10 cellular contexts compared by ENCODE assay signal in the genomic region with DNA sequence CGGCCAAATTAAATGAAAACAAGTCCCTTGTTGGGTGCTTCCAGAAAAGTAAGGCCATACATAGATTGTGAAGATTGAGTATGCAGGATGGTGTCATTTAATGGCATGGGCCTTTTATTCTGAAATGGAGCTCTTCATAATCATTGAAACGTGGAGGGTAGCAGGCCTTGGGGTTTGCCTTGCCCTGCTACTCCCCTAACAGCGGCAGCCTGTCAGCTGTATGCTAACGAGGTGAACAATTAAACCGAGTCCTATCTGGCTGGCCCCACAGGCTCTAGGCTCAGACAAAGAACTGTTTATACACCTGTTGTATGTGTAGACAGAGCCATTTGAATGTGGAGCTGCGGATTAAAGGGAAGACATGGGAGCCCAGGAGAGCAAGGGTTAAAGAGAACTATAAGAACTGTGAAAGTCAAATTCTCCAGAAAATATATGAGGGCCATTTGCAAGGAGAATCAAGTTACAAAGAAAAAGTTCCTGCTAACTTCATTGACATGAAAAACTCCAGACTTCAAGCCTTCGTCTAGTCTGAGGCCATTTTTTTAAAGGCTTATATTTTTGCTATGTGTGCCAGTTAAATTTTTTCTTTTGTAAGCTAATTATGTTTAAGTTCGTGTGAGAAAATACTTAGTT.
DNase-seq lines count a peak whose midpoint lies in the region; ATAC-seq and TF ChIP-seq lines count a peak whose summit lies in the region.
"Had no signal": no experiment of that assay in that cellular context is flagged by ENCODE, and none has a peak within 500 bp of the region (broad histone marks: within the 10 kb centered on the region; RNA-seq: fewer than 3 reads in every experiment).

No MANE protein-coding gene starts in this region.

- peak; percentile 22 for DNase-seq in HT-29 (ENCODE audit: low spot score)
- DNase-seq in NCI-H2196 (lab: John Stamatoyannopoulos, UW; ENCODE audit: unreplicated experiment) = peak; percentile 78
- DNase-seq in colonic mucosa = peak; percentile 68
- DNase-seq in renal cortical epithelial cell (ENCODE audit: low read depth) = peak; percentile 37
- DNase-seq in activated naive CD4-positive, alpha-beta T cell treated with anti-CD3 and anti-CD28 coated beads, Interleukin-2, amount 50 U/mL, for 72 hours (ENCODE audit: low spot score in 2 of 2) = no peak
- no peak for DNase-seq in NCI-H446 treated with DMSO at 0.1 percent for 48 hours (lab: John Stamatoyannopoulos, UW)
- DNase-seq in gastrocnemius medialis = no peak
- DNase-seq: brain microvascular endothelial cell had no signal

- H3K27ac Mint-ChIP-seq in activated naive CD4-positive, alpha-beta T cell treated with anti-CD3 and anti-CD28 coated beads, Interleukin-2, amount 50 U/mL, for 72 hours = no peak overlapping the region

- H3K9me3 ChIP-seq in colonic mucosa = no peaks in the 10 kb centered on the region
- H3K9me3 ChIP-seq in gastrocnemius medialis = no peaks in the 10 kb centered on the region
- H3K9me3 ChIP-seq: thoracic aorta had no signal

- in situ Hi-C loops in gastrocnemius medialis (cut with MboI; ENCODE audit: low sequenced_read_pairs in 4 of 4) = no loop called here

- H3K9me3 Mint-ChIP-seq in activated naive CD4-positive, alpha-beta T cell treated with anti-CD3 and anti-CD28 coated beads, Interleukin-2, amount 50 U/mL, for 72 hours = no peaks in the 10 kb centered on the region

- no peak for TF ChIP-seq CTCF in colonic mucosa (IDR thresholded peaks at IDR 0.05)
- no peak for TF ChIP-seq CTCF in gastrocnemius medialis (IDR thresholded peaks at IDR 0.05 in 4 of 5, conservative IDR thresholded peaks at IDR 0.05 in 1 of 5)

- H3K36me3 ChIP-seq in colonic mucosa = no peaks in the 10 kb centered on the region
- peaks cover 0 to 28% of the 10 kb centered on the region in 2 donors for H3K36me3 ChIP-seq in gastrocnemius medialis

- H3K9ac ChIP-seq in colonic mucosa (ENCODE audit: low read depth in 2 of 2, low read length in 2 of 2) = no peak overlapping the region

- H3K4me3 ChIP-seq in colonic mucosa = no peak overlapping the region
- H3K4me3 ChIP-seq in gastrocnemius medialis = no peak overlapping the region
- H3K4me3 ChIP-seq: thoracic aorta had no signal

- no peak for TF ChIP-seq POLR2A in gastrocnemius medialis (IDR thresholded peaks at IDR 0.05)

- H3K36me3 Mint-ChIP-seq in activated naive CD4-positive, alpha-beta T cell treated with anti-CD3 and anti-CD28 coated beads, Interleukin-2, amount 50 U/mL, for 72 hours = peaks cover 4 to 5% of the 10 kb centered on the region in 2 donors

- intact Hi-C loops in colonic mucosa (cut with DNase I) = no loop called here
- intact Hi-C loops in gastrocnemius medialis (cut with DNase I; ENCODE audit: low total_unique reads) = no loop called here

- peak overlapping the region; percentile 1 for H3K27ac ChIP-seq in colonic mucosa
- no peak overlapping the region for H3K27ac ChIP-seq in gastrocnemius medialis
- H3K27ac ChIP-seq: brain microvascular endothelial cell, thoracic aorta had no signal

- ATAC-seq in activated naive CD4-positive, alpha-beta T cell treated with anti-CD3 and anti-CD28 coated beads, Interleukin-2, amount 50 U/mL, for 72 hours = no peak
- no peak for ATAC-seq in GM19395 (IDR thresholded peaks at IDR 0.05; ENCODE audit: unreplicated experiment)
- ATAC-seq in gastrocnemius medialis = no peak

- no peaks in the 10 kb centered on the region for H3K4me1 ChIP-seq in colonic mucosa
- peaks cover 0 to 15% of the 10 kb centered on the region in 2 donors for H3K4me1 ChIP-seq in gastrocnemius medialis

- no peaks in the 10 kb centered on the region for H3K27me3 ChIP-seq in colonic mucosa
- H3K27me3 ChIP-seq in gastrocnemius medialis = no peaks in the 10 kb centered on the region
- H3K27me3 ChIP-seq: brain microvascular endothelial cell had no signal

Comparison
In these comparisons a context has a peak if more than half of its experiments do, and no peak if none do; other contexts are left out.
1. DNase-seq: peak in HT-29 (single experiment), NCI-H2196 (single experiment), colonic mucosa (single experiment) and renal cortical epithelial cell (single experiment); none in activated naive CD4-positive, alpha-beta T cell treated with anti-CD3 and anti-CD28 coated beads, Interleukin-2, amount 50 U/mL, for 72 hours (0 of 2), NCI-H446 treated with DMSO at 0.1 percent for 48 hours (single experiment) and gastrocnemius medialis (0 of 2).